ENCODE assay signal across 1 cellular context in genomic region chr15:62452016-62452415, GRCh38.
TF ChIP-seq lines count a peak whose summit lies in the region.

No MANE protein-coding gene starts in this region.

TF ChIP-seq in IMR-90, 13 proteins besides CTCF, POLR2A, EP300 and RAD21:
- TF ChIP-seq CEBPB (IDR thresholded peaks at IDR 0.05; ENCODE audit: low read depth, low read length) (no peak), MAZ (IDR thresholded peaks at IDR 0.05; ENCODE audit: borderline replicate concordance, low read depth, low read length) (no peak), MXI1 (IDR thresholded peaks at IDR 0.05; ENCODE audit: borderline replicate concordance, low read depth, low read length) (no peak), SMC3 (IDR thresholded peaks at IDR 0.05; ENCODE audit: low read depth, low read length) (no peak), RCOR1 (IDR thresholded peaks at IDR 0.05; ENCODE audit: insufficient replicate concordance, low read length) (no peak), BHLHE40 (IDR thresholded peaks at IDR 0.05; ENCODE audit: low read depth, low read length) (no peak), RFX5 (IDR thresholded peaks at IDR 0.05; ENCODE audit: low read depth, low read length) (no peak), NFE2L2 (IDR thresholded peaks at IDR 0.05; ENCODE audit: low read depth, low read length) (no peak), FOS (IDR thresholded peaks at IDR 0.05; ENCODE audit: low read depth, low read length) (no peak), ELK1 (IDR thresholded peaks at IDR 0.05; ENCODE audit: borderline replicate concordance, low read depth, low read length) (no peak), MAFK (IDR thresholded peaks at IDR 0.05; ENCODE audit: low read depth, low read length) (no peak), CHD1 (IDR thresholded peaks at IDR 0.05; ENCODE audit: low read depth, low read length) (no peak)
- TF ChIP-seq, protein P1, sequence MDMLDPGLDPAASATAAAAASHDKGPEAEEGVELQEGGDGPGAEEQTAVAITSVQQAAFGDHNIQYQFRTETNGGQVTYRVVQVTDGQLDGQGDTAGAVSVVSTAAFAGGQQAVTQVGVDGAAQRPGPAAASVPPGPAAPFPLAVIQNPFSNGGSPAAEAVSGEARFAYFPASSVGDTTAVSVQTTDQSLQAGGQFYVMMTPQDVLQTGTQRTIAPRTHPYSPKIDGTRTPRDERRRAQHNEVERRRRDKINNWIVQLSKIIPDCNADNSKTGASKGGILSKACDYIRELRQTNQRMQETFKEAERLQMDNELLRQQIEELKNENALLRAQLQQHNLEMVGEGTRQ (IDR thresholded peaks at IDR 0.05; ENCODE audit: low read depth, low read length) = no peak
